Comparison of ENCODE assay signal across 8 cellular contexts in genomic region chr6:34791842-34792604, GRCh38. TPM values are rescaled to one million over a fixed set of nuclear protein-coding genes. Genes with fewer than 3 reads are reported as not detected.
DNase-seq lines count a peak whose midpoint lies in the region; ATAC-seq lines count a peak whose summit lies in the region.

Gene BLTP3A, plus strand, starts transcription at chr6:34792083. Its CDS starts 168 bp downstream, at chr6:34792251.

- peak; percentile 71 for ATAC-seq in GM18520 (IDR thresholded peaks at IDR 0.05; ENCODE audit: unreplicated experiment)
- ATAC-seq in HG03095 (IDR thresholded peaks at IDR 0.05; ENCODE audit: unreplicated experiment), result peak; percentile 78
- peak; percentile 94 to 96 for ATAC-seq in activated CD4-positive, CD25-positive, alpha-beta regulatory T cell treated with anti-CD3 and anti-CD28 coated beads, Interleukin-2, amount 50 U/mL, for 24 hours

- DNase-seq in A172 (ENCODE audit: low spot score), result peak; percentile 13
- peak; percentile 92 for DNase-seq in NCI-H2227 (lab: John Stamatoyannopoulos, UW; ENCODE audit: unreplicated experiment)
- DNase-seq in cerebellum (ENCODE audit: low spot score), result peak; percentile 81
- peak; percentile 80 for DNase-seq in kidney tubule cell (ENCODE audit: low spot score)
- DNase-seq in stimulated activated CD4-positive, alpha-beta T cell treated with anti-CD3 and anti-CD28 coated beads, Interleukin-1b, Interleukin-23, amount 100 ng/mL, for 24 hours (ENCODE audit: low read depth in 4 of 4, low spot score in 1 of 4), result peak; percentile 48 to 63 (median 55)

RNA-seq across cellular contexts. Expression of gene BLTP3A, which starts in this region (rescaled TPM):
- 5.4 and 6.5 TPM in 2 replicates for total RNA-seq in A172 (2014; rRNA removed; shearing (Covaris generic))
- 11.8 TPM for total RNA-seq in cerebellum

Comparison
In these comparisons a context has a peak if more than half of its experiments do, and no peak if none do; other contexts are left out.
1. Peak in every context shown above with its lines: DNase-seq and ATAC-seq.
2. DNase-seq: peak in every context shown above with its lines; median percentile 92 in NCI-H2227; 81 in cerebellum; 80 in kidney tubule cell; 55 in stimulated activated CD4-positive, alpha-beta T cell treated with anti-CD3 and anti-CD28 coated beads, Interleukin-1b, Interleukin-23, amount 100 ng/mL, for 24 hours; 13 in A172.